ENCODE assay signal across 13 cellular contexts in genomic region chr5:172503925-172504730, GRCh38. TPM values are rescaled to one million over a fixed set of nuclear protein-coding genes. Genes with fewer than 3 reads are reported as not detected.
DNase-seq lines count a peak whose midpoint lies in the region; ATAC-seq and TF ChIP-seq lines count a peak whose summit lies in the region.
"Had no signal": no experiment of that assay in that cellular context is flagged by ENCODE, and none has a peak within 500 bp of the region (broad histone marks: within the 10 kb centered on the region; RNA-seq: fewer than 3 reads in every experiment).

No MANE protein-coding gene starts in this region.

- peak overlapping the region; percentile 28 for H2BK15ac ChIP-seq in neuronal stem cell (ENCODE audit: low read length)

- DNase-seq in adrenal gland (peak in 5 of 7 donors; percentile 14 to 56 (median 37)), Right ventricle myocardium superior (peak; percentile 87), neuronal stem cell (ENCODE audit: low spot score) (no peak), upper lobe of right lung (peak; percentile 60), HCEC 1CT (no peak)
- DNase-seq in stimulated activated CD4-positive, alpha-beta T cell treated with anti-CD3 and anti-CD28 coated beads, Interleukin-2, amount 100 ng/mL, for 24 hours, result no peak
- DNase-seq: activated CD4-positive, alpha-beta T cell treated with anti-CD3 and anti-CD28 coated beads, Interleukin-2, amount 50 U/mL, for 4 hours; foreskin keratinocyte; MM.1S; NCI-H2171; nucleus accumbens; T-helper 2 cell had no signal

- H3K27me3 ChIP-seq in adrenal gland (no peaks in the 10 kb centered on the region), neuronal stem cell (ENCODE audit: control insufficient read depth in 3 of 3, insufficient read depth in 3 of 3, low read depth in 1 of 3, low read length in 3 of 3) (peaks cover 0 to 3% (median 0%) of the 10 kb centered on the region in 3 experiments), upper lobe of right lung (no peaks in the 10 kb centered on the region)

- peak; percentile 81 for ATAC-seq in Right ventricle myocardium superior (ENCODE audit: poor library complexity)
- ATAC-seq in upper lobe of right lung, result peak; percentile 58
- ATAC-seq in GM19395 (IDR thresholded peaks at IDR 0.05; ENCODE audit: unreplicated experiment), result no peak
- ATAC-seq: foreskin keratinocyte had no signal

- no peak overlapping the region for H3K14ac ChIP-seq in neuronal stem cell (ENCODE audit: low read length)

- H4K8ac ChIP-seq in neuronal stem cell (ENCODE audit: low read depth, low read length), result no peak overlapping the region

- WGBS in adrenal gland, 4 donors, result 53 to 82% (median 67%) methylated on average over 11 of the region's 11 CpGs
- WGBS in neuronal stem cell (ENCODE audit: extremely low coverage in 2 of 2, insufficient read length in 2 of 2, insufficient replicate concordance in 1 of 2), 2 donors, result no CpG with 5 or more reads among the region's 11 CpGs

- no peak overlapping the region for H2BK12ac ChIP-seq in neuronal stem cell (ENCODE audit: low read length)

- H2AFZ ChIP-seq in neuronal stem cell (ENCODE audit: low read length), result peak overlapping the region; percentile 77

- no peak for TF ChIP-seq POLR2A in adrenal gland (IDR thresholded peaks at IDR 0.05)

- H3K4ac ChIP-seq in neuronal stem cell (ENCODE audit: low read length), result peak overlapping the region; percentile 5

- H2BK5ac ChIP-seq in neuronal stem cell (ENCODE audit: low read length), result no peak overlapping the region

- no peak overlapping the region for H3K23ac ChIP-seq in neuronal stem cell (ENCODE audit: low read depth, low read length, poor library complexity)

- H3K36me3 ChIP-seq in adrenal gland (replicated peaks in 1 of 2) (no peaks in the 10 kb centered on the region), neuronal stem cell (replicated peaks in 1 of 2; ENCODE audit: control insufficient read depth in 2 of 2, insufficient read depth in 2 of 2, low read length in 2 of 2) (no peaks in the 10 kb centered on the region), upper lobe of right lung (no peaks in the 10 kb centered on the region)

- H3K4me2 ChIP-seq in neuronal stem cell (ENCODE audit: insufficient read depth, low read length, poor library complexity, severe bottlenecking), result no peak overlapping the region

- H3K27ac ChIP-seq in adrenal gland (peak overlapping the region in 4 of 5 donors; percentile 22 to 88 (median 46)), neuronal stem cell (replicated peaks; ENCODE audit: low read length) (no peak overlapping the region), upper lobe of right lung (peak overlapping the region; percentile 26)
- H3K27ac ChIP-seq: foreskin keratinocyte had no signal

- no peak overlapping the region for H3K4me3 ChIP-seq in adrenal gland
- no peak overlapping the region for H3K4me3 ChIP-seq in neuronal stem cell (ENCODE audit: low read length in 2 of 2)
- H3K4me3 ChIP-seq in upper lobe of right lung, result no peak overlapping the region

- H3K4me1 ChIP-seq in adrenal gland (replicated peaks in 1 of 2), result peaks cover 0 to 8% of the 10 kb centered on the region in 2 donors
- H3K4me1 ChIP-seq in neuronal stem cell (ENCODE audit: control insufficient read depth in 2 of 2, insufficient read depth in 1 of 2, low read depth in 1 of 2, low read length in 2 of 2), result peaks cover 6 to 13% of the 10 kb centered on the region in 2 donors
- H3K4me1 ChIP-seq in upper lobe of right lung, result peaks cover 11% of the 10 kb centered on the region
- H3K4me1 ChIP-seq: foreskin keratinocyte had no signal

- H2AK5ac ChIP-seq in neuronal stem cell (ENCODE audit: low read depth, low read length), result peak overlapping the region; percentile 44

- H3K9me3 ChIP-seq in adrenal gland (replicated peaks in 1 of 3) (no peaks in the 10 kb centered on the region), neuronal stem cell (replicated peaks in 1 of 2; ENCODE audit: control insufficient read depth in 2 of 2, insufficient read depth in 1 of 2, low read depth in 1 of 2, low read length in 2 of 2) (no peaks in the 10 kb centered on the region), upper lobe of right lung (no peaks in the 10 kb centered on the region)

- H3K18ac ChIP-seq in neuronal stem cell (ENCODE audit: low read length), result peak overlapping the region; percentile 68

- H3K79me1 ChIP-seq in neuronal stem cell (ENCODE audit: low read depth, low read length), result no peaks in the 10 kb centered on the region

- H2BK120ac ChIP-seq in neuronal stem cell (ENCODE audit: low read depth, low read length), result no peak overlapping the region

- H3K9ac ChIP-seq in neuronal stem cell (ENCODE audit: low read depth, low read length, poor library complexity), result no peak overlapping the region

- H4K91ac ChIP-seq in neuronal stem cell (ENCODE audit: low read depth, low read length, poor library complexity), result no peak overlapping the region

- intact Hi-C loops in adrenal gland (cut with DNase I), result no loop called here
- intact Hi-C loops in Right ventricle myocardium superior (cut with DNase I), result no loop called here
- intact Hi-C loops in upper lobe of right lung (cut with DNase I), result no loop called here

- TF ChIP-seq CTCF in adrenal gland (IDR thresholded peaks at IDR 0.05) (no peak), upper lobe of right lung (IDR thresholded peaks at IDR 0.05) (no peak)

RNA-seq across cellular contexts. Expression of gene SH3PXD2B, which starts 49.8 kb away (rescaled TPM):
- total RNA-seq in adrenal gland (100 to 1,000 TPM in 1 of 8 donors, 10 to 100 TPM in 7; 41.1 to 111 (median 64.7) TPM), Right ventricle myocardium superior (5.3 TPM), upper lobe of right lung (46.2 TPM)
- polyA plus RNA-seq in adrenal gland, result 10 to 100 TPM; 15.2 to 37.9 (median 28.4) TPM
- polyA plus RNA-seq in neuronal stem cell (2013, experiment 1 of 2), result 24.7 TPM
- polyA plus RNA-seq in neuronal stem cell (2013, experiment 2 of 2), result 25.6 TPM

Comparison
In these comparisons a context has a peak if more than half of its experiments do, and no peak if none do; other contexts are left out.
1. DNase-seq: peak in adrenal gland (5 of 7), Right ventricle myocardium superior (single experiment) and upper lobe of right lung (single experiment); none in neuronal stem cell (single experiment), stimulated activated CD4-positive, alpha-beta T cell treated with anti-CD3 and anti-CD28 coated beads, Interleukin-2, amount 100 ng/mL, for 24 hours (0 of 2) and HCEC 1CT (single experiment).